ENCODE assay signal across 12 cellular contexts in genomic region chr1:41901551-41901950, GRCh38. TPM values are rescaled to one million over a fixed set of nuclear protein-coding genes. Genes with fewer than 3 reads are reported as not detected.
DNase-seq lines count a peak whose midpoint lies in the region; ATAC-seq and TF ChIP-seq lines count a peak whose summit lies in the region.
"Had no signal": no experiment of that assay in that cellular context is flagged by ENCODE, and none has a peak within 500 bp of the region (broad histone marks: within the 10 kb centered on the region; RNA-seq: fewer than 3 reads in every experiment).

No MANE protein-coding gene starts in this region.

- peak overlapping the region in 1 of 2 experiments; percentile 31; a peak in 1 of 4 replicates for H3K4me3 ChIP-seq in SK-N-SH (ENCODE audit: low read depth in 2 of 2, low read length in 1 of 2)
- H3K4me3 ChIP-seq in fibroblast of villous mesenchyme (ENCODE audit: low read depth, low read length), result peak overlapping the region; percentile 33
- H3K4me3 ChIP-seq: breast epithelium, thyroid gland had no signal

- no peaks in the 10 kb centered on the region for H3K27me3 Mint-ChIP-seq in activated T-cell treated with anti-CD3 and anti-CD28 coated beads, Interleukin-2, amount 50 U/mL, for 24 hours
- H3K27me3 Mint-ChIP-seq in type B pancreatic cell, result peaks cover 2% of the 10 kb centered on the region

- H3K9me2 ChIP-seq in SK-N-SH, result no peaks in the 10 kb centered on the region

- no peaks in the 10 kb centered on the region for H3K27me3 ChIP-seq in SK-N-SH (ENCODE audit: insufficient read depth)
- H3K27me3 ChIP-seq: breast epithelium, thyroid gland had no signal

- no peaks in the 10 kb centered on the region for H3K36me3 Mint-ChIP-seq in activated T-cell treated with anti-CD3 and anti-CD28 coated beads, Interleukin-2, amount 50 U/mL, for 24 hours (ENCODE audit: low read depth)
- no peaks in the 10 kb centered on the region for H3K36me3 Mint-ChIP-seq in type B pancreatic cell

- ATAC-seq in omental fat pad (ENCODE audit: low FRiP score), result no peak

- 0 out of 2 replicates have a peak overlapping the region, but pooled peaks have one; percentile 4 for H2AFZ ChIP-seq in SK-N-SH (ENCODE audit: low read depth)

- no peaks in the 10 kb centered on the region for H3K36me3 ChIP-seq in SK-N-SH (replicated peaks in 1 of 2; ENCODE audit: control insufficient read depth in 1 of 2, insufficient read depth in 2 of 2, low read length in 1 of 2)
- H3K36me3 ChIP-seq: breast epithelium, thyroid gland, WERI-Rb-1 had no signal

- TF ChIP-seq CTCF in SK-N-SH (IDR thresholded peaks at IDR 0.05), result no peak
- TF ChIP-seq CTCF in fibroblast of villous mesenchyme (IDR thresholded peaks at IDR 0.05; ENCODE audit: insufficient read depth, low read depth, low read length), result no peak
- no peak for TF ChIP-seq CTCF in type B pancreatic cell (conservative IDR thresholded peaks at IDR 0.05)
- TF ChIP-seq CTCF in omental fat pad (IDR thresholded peaks at IDR 0.05), result no peak

- peak overlapping the region; percentile 20 for H3K27ac Mint-ChIP-seq in activated T-cell treated with anti-CD3 and anti-CD28 coated beads, Interleukin-2, amount 50 U/mL, for 24 hours
- H3K27ac Mint-ChIP-seq in type B pancreatic cell, result peak overlapping the region; percentile 51

- TF ChIP-seq EP300 in SK-N-SH (IDR thresholded peaks at IDR 0.05; ENCODE audit: borderline replicate concordance in 1 of 2, low read depth in 1 of 2, low read length in 1 of 2), result no peak

- DNase-seq in activated T-cell treated with anti-CD3 and anti-CD28 coated beads, Interleukin-2, amount 50 U/mL, for 24 hours, result no peak
- no peak for DNase-seq in activated T-cell treated with anti-CD3 and anti-CD28 coated beads, Interleukin-2, amount 50 U/mL, for 48 hours
- DNase-seq in SK-N-SH (no peak), fibroblast of villous mesenchyme (ENCODE audit: low read depth) (no peak), type B pancreatic cell (ENCODE audit: extremely low spot score, unreplicated experiment) (peak; percentile 10), 8988T (no peak), DMS53 treated with DMSO at 0.1 percent for 48 hours (lab: John Stamatoyannopoulos, UW; ENCODE audit: unreplicated experiment) (no peak), omental fat pad (ENCODE audit: low spot score) (no peak)
- DNase-seq: NCI-H2227 treated with DMSO at 0.1 percent for 48 hours, thyroid gland, WERI-Rb-1 had no signal

- H3K4me3 Mint-ChIP-seq in activated T-cell treated with anti-CD3 and anti-CD28 coated beads, Interleukin-2, amount 50 U/mL, for 24 hours, result no peak overlapping the region
- H3K4me3 Mint-ChIP-seq in type B pancreatic cell, result no peak overlapping the region

- peak overlapping the region; percentile 70 for H3K9ac ChIP-seq in SK-N-SH

- POLR2A ChIA-PET in SK-N-SH (lab: Yijun Ruan, JAX), result no interaction called here

- H3K4me2 ChIP-seq in SK-N-SH, result peak overlapping the region; percentile 79

- peak overlapping the region; percentile 51 to 89; a peak in 3 of 4 replicates for H3K27ac ChIP-seq in SK-N-SH (ENCODE audit: low read depth in 2 of 2, low read length in 1 of 2)
- H3K27ac ChIP-seq: breast epithelium, thyroid gland, WERI-Rb-1 had no signal

- H3K9me3 Mint-ChIP-seq in activated T-cell treated with anti-CD3 and anti-CD28 coated beads, Interleukin-2, amount 50 U/mL, for 24 hours, result no peaks in the 10 kb centered on the region
- no peaks in the 10 kb centered on the region for H3K9me3 Mint-ChIP-seq in type B pancreatic cell

- no peak for TF ChIP-seq RAD21 in SK-N-SH (IDR thresholded peaks at IDR 0.05; ENCODE audit: low read length)

- WGBS in SK-N-SH (ENCODE audit: low lambda C conversion rate), result 54% methylated on average over 3 of the region's 3 CpGs

- peaks cover 10 to 47% of the 10 kb centered on the region in 2 experiments; a peak in 3 of 4 replicates for H3K4me1 ChIP-seq in SK-N-SH (ENCODE audit: control insufficient read depth in 1 of 2, insufficient read depth in 2 of 2, low read depth in 1 of 2, low read length in 1 of 2)
- H3K4me1 ChIP-seq: breast epithelium had no signal

- peaks cover 20% of the 10 kb centered on the region for H3K79me2 ChIP-seq in SK-N-SH (ENCODE audit: insufficient read depth)

- H4K20me1 ChIP-seq in SK-N-SH (ENCODE audit: insufficient read depth), result no peaks in the 10 kb centered on the region

- H3K4me1 Mint-ChIP-seq in activated T-cell treated with anti-CD3 and anti-CD28 coated beads, Interleukin-2, amount 50 U/mL, for 24 hours (ENCODE audit: low read depth), result peaks cover 68% of the 10 kb centered on the region
- peaks cover 33% of the 10 kb centered on the region for H3K4me1 Mint-ChIP-seq in type B pancreatic cell (ENCODE audit: unreplicated experiment)

- CTCF ChIA-PET in SK-N-SH (lab: Yijun Ruan, JAX), result interaction anchor here (1.0 kb wide), 1 partner anchor 328 kb away, joined by 3 read pairs; no protein-coding TSS in a partner anchor

- no peaks in the 10 kb centered on the region for H3K9me3 ChIP-seq in SK-N-SH
- H3K9me3 ChIP-seq: breast epithelium, thyroid gland had no signal

- H3F3A ChIP-seq in SK-N-SH (replicated peaks; ENCODE audit: insufficient read depth), result peaks cover 28% of the 10 kb centered on the region

TF ChIP-seq in SK-N-SH, 30 proteins besides CTCF, POLR2A, EP300 and RAD21:
- no peak for TF ChIP-seq TEAD4 (IDR thresholded peaks at IDR 0.05; ENCODE audit: borderline replicate concordance, insufficient read depth)
TF ChIP-seq in SK-N-SH: peak in this region for 0.

RNA-seq across cellular contexts. Expression of gene HIVEP3, which starts 17.2 kb away (rescaled TPM):
- polyA plus RNA-seq in SK-N-SH (2012; rRNA removed), result 6.2 and 6.4 TPM in 2 replicates
- polyA plus RNA-seq in SK-N-SH (2012; cell fraction: cytosol; rRNA removed), result 6.9 and 7.3 TPM in 2 replicates
- 5.7 and 9.3 TPM in 2 replicates for polyA plus RNA-seq in SK-N-SH (2012; cell fraction: nucleus; rRNA removed)
- total RNA-seq in fibroblast of villous mesenchyme (0.86 and 1.6 TPM in 2 replicates), type B pancreatic cell (ENCODE audit: low replicate concordance) (3.7 and 9.2 TPM in 2 replicates), omental fat pad (10 to 100 TPM in 1 of 4 donors, 1 to 10 TPM in 3; 6.1 to 10.1 (median 7.8) TPM)
